Comparison of ENCODE assay signal across 1 cellular context in genomic region chr12:124738636-124739467, GRCh38.
A peak's percentile ranks its signal among the peaks of the same experiment; 100 is the strongest.
TF ChIP-seq lines count a peak whose summit lies in the region.

No MANE protein-coding gene starts in this region.

TF ChIP-seq in HepG2, 621 proteins besides CTCF, POLR2A, EP300 and RAD21 (continued from another document and continues in another):
- TF ChIP-seq ZSCAN21 (CRISPR knock-in tag; IDR thresholded peaks at IDR 0.05; ENCODE audit: borderline replicate concordance) (no peak), RCOR2 (CRISPR knock-in tag; IDR thresholded peaks at IDR 0.05) (no peak; the same call in 1 of the 2 replicates), SCMH1 (CRISPR knock-in tag; IDR thresholded peaks at IDR 0.05; ENCODE audit: borderline replicate concordance) (no peak), ZNF10 (CRISPR knock-in tag; IDR thresholded peaks at IDR 0.05; ENCODE audit: borderline replicate concordance, low read depth) (no peak), PREB (CRISPR knock-in tag; IDR thresholded peaks at IDR 0.05) (no peak), ZNF432 (CRISPR knock-in tag; IDR thresholded peaks at IDR 0.05; ENCODE audit: borderline replicate concordance) (no peak), SOX5 (CRISPR knock-in tag; IDR thresholded peaks at IDR 0.05; ENCODE audit: borderline replicate concordance) (peak; percentile 61; the same call in 1 of the 2 replicates), MEF2D (CRISPR knock-in tag; IDR thresholded peaks at IDR 0.05) (no peak), ZNF609 (CRISPR knock-in tag; IDR thresholded peaks at IDR 0.05; ENCODE audit: borderline replicate concordance) (no peak), SATB2 (CRISPR knock-in tag; IDR thresholded peaks at IDR 0.05) (no peak), MATR3 (CRISPR knock-in tag; IDR thresholded peaks at IDR 0.05) (no peak), MLLT10 (CRISPR knock-in tag; IDR thresholded peaks at IDR 0.05) (no peak), ZNF879 (CRISPR knock-in tag; IDR thresholded peaks at IDR 0.05) (no peak), ZNF703 (CRISPR knock-in tag; IDR thresholded peaks at IDR 0.05; ENCODE audit: borderline replicate concordance) (no peak), ZNF296 (CRISPR knock-in tag; conservative IDR thresholded peaks at IDR 0.05) (no peak), ZNF644 (CRISPR knock-in tag; IDR thresholded peaks at IDR 0.05; ENCODE audit: low read depth) (no peak), NR2F6 (IDR thresholded peaks at IDR 0.05) (peak; percentile 68), NR2F6 (CRISPR knock-in tag; IDR thresholded peaks at IDR 0.05) (peak; percentile 79), SIX4 (CRISPR knock-in tag; IDR thresholded peaks at IDR 0.05) (no peak), ZBTB2 (CRISPR knock-in tag; IDR thresholded peaks at IDR 0.05; ENCODE audit: low read depth) (no peak), ZBTB46 (CRISPR knock-in tag; IDR thresholded peaks at IDR 0.05; ENCODE audit: borderline replicate concordance) (no peak), FOXJ3 (CRISPR knock-in tag; IDR thresholded peaks at IDR 0.05; ENCODE audit: borderline replicate concordance) (no peak), MLXIP (CRISPR knock-in tag; IDR thresholded peaks at IDR 0.05; ENCODE audit: borderline replicate concordance) (no peak), ZFP91 (CRISPR knock-in tag; IDR thresholded peaks at IDR 0.05; ENCODE audit: borderline replicate concordance) (no peak), KAT7 (CRISPR knock-in tag; IDR thresholded peaks at IDR 0.05; ENCODE audit: borderline replicate concordance) (no peak), ZNF737 (CRISPR knock-in tag; IDR thresholded peaks at IDR 0.05; ENCODE audit: borderline replicate concordance) (no peak), YEATS2 (CRISPR knock-in tag; IDR thresholded peaks at IDR 0.05; ENCODE audit: borderline replicate concordance) (no peak), BCLAF1 (IDR thresholded peaks at IDR 0.05) (no peak), PRMT3 (CRISPR knock-in tag; IDR thresholded peaks at IDR 0.05; ENCODE audit: borderline replicate concordance, low read depth) (no peak), SMAD9 (CRISPR knock-in tag; IDR thresholded peaks at IDR 0.05) (no peak), NKX3-1 (CRISPR knock-in tag; IDR thresholded peaks at IDR 0.05) (no peak), THAP7 (CRISPR knock-in tag; IDR thresholded peaks at IDR 0.05) (no peak), TEAD2 (CRISPR knock-in tag; IDR thresholded peaks at IDR 0.05) (no peak), CHD2 (IDR thresholded peaks at IDR 0.05; ENCODE audit: low read depth, low read length) (no peak), TBX3 (IDR thresholded peaks at IDR 0.05; ENCODE audit: borderline replicate concordance) (peak; percentile 33; the same call in 1 of the 2 replicates), TFDP1 (CRISPR knock-in tag; IDR thresholded peaks at IDR 0.05; ENCODE audit: borderline replicate concordance) (no peak), BRD4 (CRISPR knock-in tag; IDR thresholded peaks at IDR 0.05) (no peak), ZNF503 (CRISPR knock-in tag; IDR thresholded peaks at IDR 0.05) (no peak), SMAD1 (CRISPR knock-in tag; IDR thresholded peaks at IDR 0.05; ENCODE audit: borderline replicate concordance, low read depth) (no peak), CENPBD1 (CRISPR knock-in tag; IDR thresholded peaks at IDR 0.05; ENCODE audit: borderline replicate concordance, low read depth) (no peak), HDAC2 (CRISPR knock-in tag; IDR thresholded peaks at IDR 0.05) (peak; percentile 21; the same call in 1 of the 2 replicates)
